24 cellular contexts compared by ENCODE assay signal in the genomic region with DNA sequence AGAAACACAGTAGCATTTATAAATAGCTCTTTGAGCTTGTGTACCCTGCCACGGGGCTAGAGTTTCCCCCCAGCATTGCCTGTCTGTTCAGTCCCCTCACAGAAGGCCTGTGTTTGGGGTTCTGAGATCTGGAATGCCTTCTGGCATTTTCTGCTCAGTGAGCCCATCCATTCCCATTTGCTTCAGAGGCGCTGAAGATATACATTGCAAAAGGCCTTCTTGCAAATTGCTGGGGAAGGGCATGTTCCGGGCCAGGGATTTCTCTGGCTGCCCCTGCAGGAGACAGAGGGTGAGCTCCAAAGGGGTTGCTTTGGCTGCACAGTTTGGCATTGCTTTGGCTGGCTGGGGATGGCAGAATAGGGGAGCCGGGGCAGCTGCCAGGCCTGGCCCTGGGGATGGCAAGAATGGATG.
"Had no signal": no experiment of that assay in that cellular context is flagged by ENCODE, and none has a peak within 500 bp of the region (broad histone marks: within the 10 kb centered on the region; RNA-seq: fewer than 3 reads in every experiment).

No MANE protein-coding gene starts in this region.

- H3K27ac Mint-ChIP-seq: activated CD8-positive, alpha-beta T cell treated with anti-CD3 and anti-CD28 coated beads for 36 hours; activated naive CD8-positive, alpha-beta T cell treated with anti-CD3 and anti-CD28 coated beads for 36 hours; activated T-helper 17 cell treated with anti-CD3 and anti-CD28 coated beads, Interleukin-2, amount 50 U/mL, for 72 hours; nephron; T-helper 2 cell treated with Interferon-gamma antibody and Interleukin-4, amounts not matched to agents 5 μg/mL and 100 μg/mL, for 36 hours had no signal

- H3K4me3 Mint-ChIP-seq: activated CD8-positive, alpha-beta T cell treated with anti-CD3 and anti-CD28 coated beads for 36 hours; activated naive CD8-positive, alpha-beta T cell treated with anti-CD3 and anti-CD28 coated beads for 36 hours; activated T-helper 17 cell treated with anti-CD3 and anti-CD28 coated beads, Interleukin-2, amount 50 U/mL, for 72 hours; central memory CD8-positive, alpha-beta T cell; nephron; T-helper 2 cell treated with Interferon-gamma antibody and Interleukin-4, amounts not matched to agents 5 μg/mL and 100 μg/mL, for 36 hours had no signal

- H3K9me3 ChIP-seq: esophagus squamous epithelium, lower lobe of right lung, prostate gland, thyroid gland had no signal

- H3K4me1 Mint-ChIP-seq: activated naive CD8-positive, alpha-beta T cell treated with anti-CD3 and anti-CD28 coated beads for 36 hours; activated T-helper 17 cell treated with anti-CD3 and anti-CD28 coated beads, Interleukin-2, amount 50 U/mL, for 72 hours; central memory CD8-positive, alpha-beta T cell; nephron had no signal

- H3K27me3 ChIP-seq: brain microvascular endothelial cell, esophagus squamous epithelium, stomach, thyroid gland had no signal

- H3K27ac ChIP-seq: brain microvascular endothelial cell, esophagus squamous epithelium, lower lobe of right lung, prostate gland, SK-N-MC, stomach, thyroid gland had no signal

- H3K36me3 ChIP-seq: brain microvascular endothelial cell, esophagus squamous epithelium, lower lobe of right lung, prostate gland, stomach, thyroid gland had no signal

- DNase-seq: activated CD4-positive, alpha-beta T cell treated with anti-CD3 and anti-CD28 coated beads for 48 hours; activated CD4-positive, CD25-positive, alpha-beta regulatory T cell; activated CD8-positive, alpha-beta T cell treated with anti-CD3 and anti-CD28 coated beads for 36 hours; activated naive CD4-positive, alpha-beta T cell; activated naive CD8-positive, alpha-beta T cell treated with anti-CD3 and anti-CD28 coated beads for 36 hours; activated T-cell treated with anti-CD3 and anti-CD28 coated beads, Interleukin-2, amount 50 U/mL, for 1 hour; amniotic stem cell; brain microvascular endothelial cell; effector CD8-positive, alpha-beta T cell; esophagus squamous epithelium; islet precursor cell; lower lobe of right lung; occipital lobe; stimulated activated CD4-positive, alpha-beta T cell treated with anti-CD3 and anti-CD28 coated beads, Interleukin-4, amount 100 ng/mL, for 1 hour; thyroid gland had no signal

- H3K4me1 ChIP-seq: esophagus squamous epithelium, lower lobe of right lung, prostate gland, thyroid gland had no signal

- H3K4me3 ChIP-seq: esophagus squamous epithelium, lower lobe of right lung, prostate gland, SK-N-MC, smooth muscle cell, stomach, thyroid gland had no signal

- H3K9me3 Mint-ChIP-seq: activated naive CD8-positive, alpha-beta T cell treated with anti-CD3 and anti-CD28 coated beads for 36 hours; activated T-helper 17 cell treated with anti-CD3 and anti-CD28 coated beads, Interleukin-2, amount 50 U/mL, for 72 hours; nephron; T-helper 2 cell treated with Interferon-gamma antibody and Interleukin-4, amounts not matched to agents 5 μg/mL and 100 μg/mL, for 36 hours had no signal

- H3K4me2 ChIP-seq: smooth muscle cell had no signal

- ATAC-seq: activated CD8-positive, alpha-beta T cell treated with anti-CD3 and anti-CD28 coated beads for 36 hours; activated T-helper 17 cell treated with anti-CD3 and anti-CD28 coated beads, Interleukin-2, amount 50 U/mL, for 72 hours; lower lobe of right lung; sciatic nerve had no signal

- H3K36me3 Mint-ChIP-seq: activated naive CD8-positive, alpha-beta T cell treated with anti-CD3 and anti-CD28 coated beads for 36 hours had no signal
